In the genomic region with DNA sequence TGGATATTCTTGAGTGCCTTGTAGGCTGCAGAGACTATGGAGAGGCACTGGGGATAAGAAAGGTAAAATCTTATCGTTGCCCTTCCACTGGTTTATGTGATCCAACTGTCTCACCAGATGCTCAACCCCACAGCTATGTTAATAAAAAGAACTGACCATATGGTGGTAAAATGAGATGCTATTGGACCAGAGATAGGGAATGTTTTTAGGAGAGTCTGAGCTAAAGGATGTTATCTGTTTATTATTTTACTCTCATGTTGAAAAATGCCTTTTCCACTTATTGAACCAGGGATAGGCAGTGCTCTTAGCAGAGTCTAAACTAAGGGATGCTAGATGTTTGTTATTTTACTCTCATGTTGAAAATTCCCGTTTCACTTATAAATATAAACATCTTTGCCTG, we compare ENCODE assay signal across 14 cellular contexts.
A peak's percentile ranks its signal among the peaks of the same experiment; 100 is the strongest.
DNase-seq lines count a peak whose midpoint lies in the region; ATAC-seq and TF ChIP-seq lines count a peak whose summit lies in the region.
"Had no signal": no experiment of that assay in that cellular context is flagged by ENCODE, and none has a peak within 500 bp of the region (broad histone marks: within the 10 kb centered on the region; RNA-seq: fewer than 3 reads in every experiment).

No MANE protein-coding gene starts in this region.

- H3K4me3 Mint-ChIP-seq in Calu3 (ENCODE audit: low read depth, unreplicated experiment) = peak overlapping the region; percentile 25
- H3K4me3 Mint-ChIP-seq: B cell; CD4-positive, alpha-beta T cell; HFFc6 had no signal

- no peaks in the 10 kb centered on the region for H3K9me2 ChIP-seq in hepatocyte (replicated peaks; ENCODE audit: insufficient read depth)

- ATAC-seq in HG02759 (IDR thresholded peaks at IDR 0.05; ENCODE audit: unreplicated experiment) = no peak
- no peak for ATAC-seq in GM18861 (IDR thresholded peaks at IDR 0.05; ENCODE audit: unreplicated experiment)
- ATAC-seq: K562 had no signal

- H3K79me2 ChIP-seq in hepatocyte = no peaks in the 10 kb centered on the region

- no peak overlapping the region for H3K4me3 ChIP-seq in hepatocyte
- no peak overlapping the region for H3K4me3 ChIP-seq in ascending aorta
- H3K4me3 ChIP-seq: HAP-1, K562 had no signal

- H3K27me3 ChIP-seq in hepatocyte = no peaks in the 10 kb centered on the region
- H3K27me3 ChIP-seq in ascending aorta = no peaks in the 10 kb centered on the region

- intact Hi-C loops in Calu3 (cut with micrococcal nuclease; ENCODE audit: unreplicated experiment) = no loop called here
- intact Hi-C loops in ascending aorta (cut with DNase I) = no loop called here

- no peak overlapping the region for H3K4me2 ChIP-seq in hepatocyte

- H3K9me3 Mint-ChIP-seq in Calu3 (ENCODE audit: low read depth, unreplicated experiment) = no peaks in the 10 kb centered on the region
- H3K9me3 Mint-ChIP-seq: CD4-positive, alpha-beta T cell had no signal

- H2AFZ ChIP-seq in hepatocyte = no peak overlapping the region

- in situ Hi-C loops in G401 (cut with HindIII; ENCODE audit: low sequenced_read_pairs) = no loop called here

- CTCF ChIA-PET in Calu3 (lab: Charles Lee) = interaction anchor here (0.6 to 1.4 kb wide), 3 partner anchors 43 to 390 kb away, joined by 3 to 5 read pairs (median 4); no protein-coding TSS in a partner anchor

- TF ChIP-seq CTCF in Calu3 (IDR thresholded peaks at IDR 0.05; ENCODE audit: unreplicated experiment) = no peak
- TF ChIP-seq CTCF in hepatocyte (IDR thresholded peaks at IDR 0.05; ENCODE audit: poor library complexity) = no peak
- TF ChIP-seq CTCF in ascending aorta (IDR thresholded peaks at IDR 0.05) = no peak

- peaks cover 20% of the 10 kb centered on the region for H3K36me3 Mint-ChIP-seq in Calu3 (ENCODE audit: insufficient read depth, unreplicated experiment)

- H4K20me1 ChIP-seq in hepatocyte (ENCODE audit: insufficient read depth, poor library complexity, severe bottlenecking) = no peaks in the 10 kb centered on the region

- H3K4me1 ChIP-seq in hepatocyte (ENCODE audit: insufficient read depth) (peaks cover 3% of the 10 kb centered on the region), ascending aorta (no peaks in the 10 kb centered on the region)
- H3K4me1 ChIP-seq: HAP-1 had no signal

- peak overlapping the region; percentile 38 for H3K27ac ChIP-seq in hepatocyte
- no peak overlapping the region for H3K27ac ChIP-seq in ascending aorta
- H3K27ac ChIP-seq: HL-60 had no signal

- H3K9me3 ChIP-seq in hepatocyte (ENCODE audit: low read depth) (no peaks in the 10 kb centered on the region), ascending aorta (no peaks in the 10 kb centered on the region)
- H3K9me3 ChIP-seq: HAP-1 had no signal

- H3K27me3 Mint-ChIP-seq in Calu3 (ENCODE audit: unreplicated experiment) = no peaks in the 10 kb centered on the region
- H3K27me3 Mint-ChIP-seq: B cell; CD4-positive, alpha-beta T cell had no signal

- H3K36me3 ChIP-seq in hepatocyte (replicated peaks; ENCODE audit: insufficient read depth, low read depth) (no peaks in the 10 kb centered on the region), ascending aorta (no peaks in the 10 kb centered on the region)
- H3K36me3 ChIP-seq: HAP-1 had no signal

- BruUV-seq in Calu3 (replicated peaks; lab: Mats Ljungman, UMichigan) = no TSS peak

- peaks cover 29% of the 10 kb centered on the region for H3K4me1 Mint-ChIP-seq in Calu3 (ENCODE audit: low read depth, unreplicated experiment)
- H3K4me1 Mint-ChIP-seq: B cell had no signal

- WGBS in hepatocyte (ENCODE audit: low lambda C conversion rate, missing lambda C conversion rate) = 81% methylated on average over 2 of the region's 2 CpGs

- peak overlapping the region; percentile 68 for H3K27ac Mint-ChIP-seq in Calu3 (ENCODE audit: unreplicated experiment)
- H3K27ac Mint-ChIP-seq: B cell; CD4-positive, alpha-beta T cell; HFFc6 had no signal

- DNase-seq in Calu3 (no peak), G401 (ENCODE audit: low spot score) (peak; percentile 16), NCI-H69 (lab: John Stamatoyannopoulos, UW) (peak; percentile 17), hepatocyte (ENCODE audit: low spot score) (no peak), ascending aorta (ENCODE audit: low spot score in 2 of 2) (no peak)
- DNase-seq: C1 segment of cervical spinal cord; CD4-positive, alpha-beta T cell; HFFc6 had no signal

Comparison
In these comparisons a context has a peak if more than half of its experiments do, and no peak if none do; other contexts are left out.
1. DNase-seq: peak in G401 (single experiment) and NCI-H69 (single experiment); none in Calu3 (single experiment), hepatocyte (single experiment) and ascending aorta (0 of 2).